8 cellular contexts compared by ENCODE assay signal in genomic region chr5:989961-990530, GRCh38. TPM values are rescaled to one million over a fixed set of nuclear protein-coding genes. Genes with fewer than 3 reads are reported as not detected.
DNase-seq lines count a peak whose midpoint lies in the region; ATAC-seq and TF ChIP-seq lines count a peak whose summit lies in the region.

No MANE protein-coding gene starts in this region.

- no peaks in the 10 kb centered on the region; the same call in 1 of the 2 replicates for H3K36me3 ChIP-seq in OCI-LY7 (ENCODE audit: insufficient read depth, low read length)

- H3K27me3 Mint-ChIP-seq in stimulated activated naive B cell treated with anti-CD40 and anti-IgM and Interleukin-4, amounts not matched to agents 10 μg/mL and 1 μg/mL and 100 μg/mL, for 72 hours = peaks cover 39 to 65% of the 10 kb centered on the region in 2 donors
- H3K27me3 Mint-ChIP-seq in activated T-helper 1 cell treated with anti-CD3 and anti-CD28 coated beads, Interleukin-12 subunit alpha, Interleukin-12 subunit beta, Interleukin-2, Interleukin-4 antibody, amounts not matched to agents 30 ng/mL and 10 ng/mL and 1 ng/mL, durations not matched to agents 14 hours and 24 hours and 36 hours (ENCODE audit: insufficient read depth) = peaks cover 6% of the 10 kb centered on the region
- H3K27me3 Mint-ChIP-seq in Calu3 (ENCODE audit: unreplicated experiment) = peaks cover 75% of the 10 kb centered on the region

- TF ChIP-seq CTCF in LNCAP (IDR thresholded peaks at IDR 0.05) (peak; percentile 16; the same call in 1 of the 2 replicates), OCI-LY7 (conservative IDR thresholded peaks at IDR 0.05; ENCODE audit: low read length) (no peak), omental fat pad (IDR thresholded peaks at IDR 0.05) (no peak), Calu3 (IDR thresholded peaks at IDR 0.05; ENCODE audit: unreplicated experiment) (no peak)

- H3K79me2 ChIP-seq in OCI-LY7 (ENCODE audit: insufficient read depth, low read depth, low read length) = no peaks in the 10 kb centered on the region

- BruUV-seq in OCI-LY7 (replicated peaks; lab: Mats Ljungman, UMichigan) (no TSS peak), Calu3 (replicated peaks; lab: Mats Ljungman, UMichigan) (no TSS peak)

- H2AFZ ChIP-seq in OCI-LY7 (ENCODE audit: low read length) = no peak overlapping the region

- intact Hi-C loops in OCI-LY7 (cut with micrococcal nuclease; ENCODE audit: unreplicated experiment) = no loop called here
- intact Hi-C loops in activated T-helper 1 cell treated with anti-CD3 and anti-CD28 coated beads, Interleukin-12 subunit alpha, Interleukin-12 subunit beta, Interleukin-2, Interleukin-4 antibody, amounts not matched to agents 30 ng/mL and 10 ng/mL and 1 ng/mL, durations not matched to agents 14 hours and 24 hours and 36 hours (cut with micrococcal nuclease) = no loop called here
- intact Hi-C loops in Calu3 (cut with micrococcal nuclease; ENCODE audit: unreplicated experiment) = no loop called here

- H3K27ac Mint-ChIP-seq in stimulated activated naive B cell treated with anti-CD40 and anti-IgM and Interleukin-4, amounts not matched to agents 10 μg/mL and 1 μg/mL and 100 μg/mL, for 72 hours = peak overlapping the region; percentile 47
- no peak overlapping the region for H3K27ac Mint-ChIP-seq in activated T-helper 1 cell treated with anti-CD3 and anti-CD28 coated beads, Interleukin-12 subunit alpha, Interleukin-12 subunit beta, Interleukin-2, Interleukin-4 antibody, amounts not matched to agents 30 ng/mL and 10 ng/mL and 1 ng/mL, durations not matched to agents 14 hours and 24 hours and 36 hours
- no peak overlapping the region for H3K27ac Mint-ChIP-seq in Calu3 (ENCODE audit: unreplicated experiment)

- POLR2A ChIA-PET in OCI-LY7 (lab: Charles Lee) = no interaction called here

- no peaks in the 10 kb centered on the region for H3K9me2 ChIP-seq in OCI-LY7 (ENCODE audit: insufficient read depth, low read length)

- H3K4me1 ChIP-seq in OCI-LY7 (ENCODE audit: insufficient read depth, low read length, poor library complexity, severe bottlenecking) = no peaks in the 10 kb centered on the region

- peak overlapping the region; percentile 29 for H3K27ac ChIP-seq in cingulate gyrus (ENCODE audit: low read depth, low read length)
- H3K27ac ChIP-seq in OCI-LY7 (ENCODE audit: low read depth, low read length, poor library complexity, severe bottlenecking) = no peak overlapping the region

- peak overlapping the region in 1 of 2 donors; percentile 9 for H3K4me3 Mint-ChIP-seq in stimulated activated naive B cell treated with anti-CD40 and anti-IgM and Interleukin-4, amounts not matched to agents 10 μg/mL and 1 μg/mL and 100 μg/mL, for 72 hours
- H3K4me3 Mint-ChIP-seq in activated T-helper 1 cell treated with anti-CD3 and anti-CD28 coated beads, Interleukin-12 subunit alpha, Interleukin-12 subunit beta, Interleukin-2, Interleukin-4 antibody, amounts not matched to agents 30 ng/mL and 10 ng/mL and 1 ng/mL, durations not matched to agents 14 hours and 24 hours and 36 hours = no peak overlapping the region
- no peak overlapping the region for H3K4me3 Mint-ChIP-seq in Calu3 (ENCODE audit: low read depth, unreplicated experiment)

- peaks cover 0 to 13% of the 10 kb centered on the region in 2 donors for H3K9me3 Mint-ChIP-seq in stimulated activated naive B cell treated with anti-CD40 and anti-IgM and Interleukin-4, amounts not matched to agents 10 μg/mL and 1 μg/mL and 100 μg/mL, for 72 hours
- H3K9me3 Mint-ChIP-seq in activated T-helper 1 cell treated with anti-CD3 and anti-CD28 coated beads, Interleukin-12 subunit alpha, Interleukin-12 subunit beta, Interleukin-2, Interleukin-4 antibody, amounts not matched to agents 30 ng/mL and 10 ng/mL and 1 ng/mL, durations not matched to agents 14 hours and 24 hours and 36 hours = no peaks in the 10 kb centered on the region
- peaks cover 4% of the 10 kb centered on the region for H3K9me3 Mint-ChIP-seq in Calu3 (ENCODE audit: low read depth, unreplicated experiment)

- DNase-seq in islet precursor cell (peak; percentile 64), OCI-LY7 (ENCODE audit: low spot score) (no peak), omental fat pad (ENCODE audit: low spot score) (no peak), Calu3 (no peak)
- DNase-seq in stimulated activated naive B cell treated with anti-CD40 and anti-IgM and Interleukin-4, amounts not matched to agents 10 μg/mL and 1 μg/mL and 100 μg/mL, for 72 hours = no peak
- no peak for DNase-seq in activated T-helper 1 cell treated with anti-CD3 and anti-CD28 coated beads, Interleukin-12 subunit alpha, Interleukin-12 subunit beta, Interleukin-2, Interleukin-4 antibody, amounts not matched to agents 30 ng/mL and 10 ng/mL and 1 ng/mL, durations not matched to agents 14 hours and 24 hours and 36 hours (ENCODE audit: low spot score)

- no peaks in the 10 kb centered on the region for H3K9me3 ChIP-seq in OCI-LY7 (ENCODE audit: low read length)

- peaks cover 7 to 25% of the 10 kb centered on the region in 2 donors for H3K4me1 Mint-ChIP-seq in stimulated activated naive B cell treated with anti-CD40 and anti-IgM and Interleukin-4, amounts not matched to agents 10 μg/mL and 1 μg/mL and 100 μg/mL, for 72 hours
- no peaks in the 10 kb centered on the region for H3K4me1 Mint-ChIP-seq in activated T-helper 1 cell treated with anti-CD3 and anti-CD28 coated beads, Interleukin-12 subunit alpha, Interleukin-12 subunit beta, Interleukin-2, Interleukin-4 antibody, amounts not matched to agents 30 ng/mL and 10 ng/mL and 1 ng/mL, durations not matched to agents 14 hours and 24 hours and 36 hours (ENCODE audit: low read depth)
- no peaks in the 10 kb centered on the region for H3K4me1 Mint-ChIP-seq in Calu3 (ENCODE audit: low read depth, unreplicated experiment)

- peaks cover 0 to 3% of the 10 kb centered on the region in 2 donors for H3K36me3 Mint-ChIP-seq in stimulated activated naive B cell treated with anti-CD40 and anti-IgM and Interleukin-4, amounts not matched to agents 10 μg/mL and 1 μg/mL and 100 μg/mL, for 72 hours
- H3K36me3 Mint-ChIP-seq in activated T-helper 1 cell treated with anti-CD3 and anti-CD28 coated beads, Interleukin-12 subunit alpha, Interleukin-12 subunit beta, Interleukin-2, Interleukin-4 antibody, amounts not matched to agents 30 ng/mL and 10 ng/mL and 1 ng/mL, durations not matched to agents 14 hours and 24 hours and 36 hours (ENCODE audit: low read depth) = no peaks in the 10 kb centered on the region
- no peaks in the 10 kb centered on the region for H3K36me3 Mint-ChIP-seq in Calu3 (ENCODE audit: insufficient read depth, unreplicated experiment)

- peak; percentile 29 for ATAC-seq in stimulated activated naive B cell treated with anti-CD40 and anti-IgM and Interleukin-4, amounts not matched to agents 10 μg/mL and 1 μg/mL and 100 μg/mL, for 72 hours (replicated peaks)
- no peak for ATAC-seq in omental fat pad (ENCODE audit: low FRiP score)

- H3K4me3 ChIP-seq in OCI-LY7 (ENCODE audit: low read depth, low read length, poor library complexity, severe bottlenecking) = no peak overlapping the region

- no peak overlapping the region for H3K4me2 ChIP-seq in OCI-LY7 (ENCODE audit: low read length)

- no peaks in the 10 kb centered on the region for H4K20me1 ChIP-seq in OCI-LY7 (ENCODE audit: insufficient read depth, low read length)

- CTCF ChIA-PET in OCI-LY7 (lab: Charles Lee; ENCODE audit: unreplicated experiment) (no interaction called here), Calu3 (lab: Charles Lee) (interaction anchor here (0.8 to 1.4 kb wide), 4 partner anchors 11 to 177 kb away, joined by 3 to 5 read pairs (median 3); no protein-coding TSS in a partner anchor)

RNA-seq across cellular contexts. Expression of gene NKD2, which starts 18.6 kb away (rescaled TPM):
- total RNA-seq in OCI-LY7 (2014; rRNA removed; shearing (Covaris generic)) = 0.38 TPM in 1 of 2 replicates, not detected in the other
- total RNA-seq in OCI-LY7 (2022) = 0.22 and 0.38 TPM in 2 replicates
- total RNA-seq in omental fat pad = 1 to 10 TPM; 1.1 to 7.1 (median 1.8) TPM
- total RNA-seq in activated T-helper 1 cell treated with anti-CD3 and anti-CD28 coated beads, Interleukin-12 subunit alpha, Interleukin-12 subunit beta, Interleukin-2, Interleukin-4 antibody, amounts not matched to agents 30 ng/mL and 10 ng/mL and 1 ng/mL, durations not matched to agents 14 hours and 24 hours and 36 hours = 2.9 and 3.2 TPM in 2 replicates
- total RNA-seq in Calu3 (2022) = 0.47 and 0.93 TPM in 2 replicates
